ENCODE assay signal across 11 cellular contexts in the genomic region with DNA sequence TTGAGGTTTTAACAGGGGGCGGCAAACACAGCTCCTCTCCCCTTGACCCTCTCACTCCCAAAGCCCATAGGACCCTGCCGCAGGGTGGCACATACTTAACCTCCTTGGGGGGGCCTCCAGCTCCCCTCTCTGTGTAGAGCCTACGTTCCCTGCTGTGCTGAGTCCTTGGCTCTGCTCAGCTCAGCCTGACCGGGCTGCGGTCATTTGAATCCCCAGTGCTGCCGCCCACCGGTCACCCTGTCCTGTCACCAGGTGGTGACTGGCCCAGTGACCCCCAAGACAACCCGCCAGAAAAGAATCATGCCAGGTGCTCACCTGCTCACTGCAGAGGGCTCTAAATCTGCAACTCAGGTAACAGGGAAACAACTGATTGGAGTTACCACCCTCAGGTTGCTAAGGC. TPM values are rescaled to one million over a fixed set of nuclear protein-coding genes. Genes with fewer than 3 reads are reported as not detected.
A peak's percentile ranks its signal among the peaks of the same experiment; 100 is the strongest.
DNase-seq lines count a peak whose midpoint lies in the region; ATAC-seq and TF ChIP-seq lines count a peak whose summit lies in the region.
"Not testable (repeated sequence)": the region's sequence is repeated elsewhere in the genome, so short reads cannot be mapped to it uniquely, and the experiment has no call there.
"Had no signal": no experiment of that assay in that cellular context is flagged by ENCODE, and none has a peak within 500 bp of the region (broad histone marks: within the 10 kb centered on the region; RNA-seq: fewer than 3 reads in every experiment).

No MANE protein-coding gene starts in this region.

- POLR2A ChIA-PET in CD8-positive, alpha-beta memory T cell (lab: Charles Lee), result not testable (repeated sequence)

- not testable (repeated sequence) for H3K9me3 Mint-ChIP-seq in CD8-positive, alpha-beta memory T cell; activated T-helper 2 cell treated with anti-CD3 and anti-CD28 coated beads, Interferon-gamma antibody, Interleukin-2, Interleukin-4, amounts not matched to agents 10 μg/mL and 5 μg/mL and 100 μg/mL, durations not matched to agents 14 hours and 24 hours and 36 hours; chondrocyte (ENCODE audit: low read depth); naive B cell; nephron; progenitor cell of endocrine pancreas (ENCODE audit: low read depth)

- not testable (repeated sequence) for ATAC-seq in T-helper 17 cell; naive B cell (ENCODE audit: low read depth in 2 of 2)

- peak overlapping the region in 1 of 8 donors; percentile 84 for H3K27ac Mint-ChIP-seq in CD8-positive, alpha-beta memory T cell
- not testable (repeated sequence) for H3K27ac Mint-ChIP-seq in T-helper 17 cell; activated T-helper 2 cell treated with anti-CD3 and anti-CD28 coated beads, Interferon-gamma antibody, Interleukin-2, Interleukin-4, amounts not matched to agents 10 μg/mL and 5 μg/mL and 100 μg/mL, durations not matched to agents 14 hours and 24 hours and 36 hours; chondrocyte (ENCODE audit: unreplicated experiment); naive B cell
- H3K27ac Mint-ChIP-seq in nephron, result peak overlapping the region in 2 of 3 experiments; percentile 42 to 75
- H3K27ac Mint-ChIP-seq in progenitor cell of endocrine pancreas, result peak overlapping the region; percentile 59

- H3K4me1 Mint-ChIP-seq in CD8-positive, alpha-beta memory T cell, result peaks cover 14 to 30% (median 16%) of the 10 kb centered on the region in 3 donors
- H3K4me1 Mint-ChIP-seq in T-helper 17 cell, result peaks cover 16% of the 10 kb centered on the region
- H3K4me1 Mint-ChIP-seq in activated T-helper 2 cell treated with anti-CD3 and anti-CD28 coated beads, Interferon-gamma antibody, Interleukin-2, Interleukin-4, amounts not matched to agents 10 μg/mL and 5 μg/mL and 100 μg/mL, durations not matched to agents 14 hours and 24 hours and 36 hours (ENCODE audit: low read depth), result peaks cover 10% of the 10 kb centered on the region
- H3K4me1 Mint-ChIP-seq in chondrocyte (ENCODE audit: low read depth), result peaks cover 15% of the 10 kb centered on the region
- peaks cover 11 to 35% (median 29%) of the 10 kb centered on the region in 3 donors for H3K4me1 Mint-ChIP-seq in naive B cell
- not testable (repeated sequence) for H3K4me1 Mint-ChIP-seq in nephron; progenitor cell of endocrine pancreas (ENCODE audit: low read depth)

- not testable (repeated sequence) for H3K27me3 ChIP-seq in CD8-positive, alpha-beta memory T cell (ENCODE audit: insufficient read depth, low read length, poor library complexity, severe bottlenecking)

- not testable (repeated sequence) for H3K36me3 Mint-ChIP-seq in CD8-positive, alpha-beta memory T cell; T-helper 17 cell (ENCODE audit: low read depth); activated T-helper 2 cell treated with anti-CD3 and anti-CD28 coated beads, Interferon-gamma antibody, Interleukin-2, Interleukin-4, amounts not matched to agents 10 μg/mL and 5 μg/mL and 100 μg/mL, durations not matched to agents 14 hours and 24 hours and 36 hours (ENCODE audit: low read depth); chondrocyte (ENCODE audit: low read depth); naive B cell; nephron (ENCODE audit: low read depth); progenitor cell of endocrine pancreas (ENCODE audit: insufficient read depth)

- not testable (repeated sequence) for H3K27ac ChIP-seq in CD8-positive, alpha-beta memory T cell (ENCODE audit: low read depth, low read length)

- H3K4me1 ChIP-seq in CD8-positive, alpha-beta memory T cell (ENCODE audit: insufficient read depth, low read length), result not testable (repeated sequence)

- not testable (repeated sequence) for H3K27me3 Mint-ChIP-seq in CD8-positive, alpha-beta memory T cell; T-helper 17 cell; chondrocyte (ENCODE audit: low read depth); naive B cell; nephron (ENCODE audit: low read depth); progenitor cell of endocrine pancreas
- peaks cover 11% of the 10 kb centered on the region for H3K27me3 Mint-ChIP-seq in activated T-helper 2 cell treated with anti-CD3 and anti-CD28 coated beads, Interferon-gamma antibody, Interleukin-2, Interleukin-4, amounts not matched to agents 10 μg/mL and 5 μg/mL and 100 μg/mL, durations not matched to agents 14 hours and 24 hours and 36 hours (ENCODE audit: low read depth)

- not testable (repeated sequence) for H3K9me3 ChIP-seq in CD8-positive, alpha-beta memory T cell (ENCODE audit: low read length); T-helper 17 cell (ENCODE audit: control insufficient read depth, low read length, poor library complexity, severe bottlenecking)

- peak overlapping the region in 6 of 7 donors; percentile 40 to 96 (median 67) for H3K4me3 Mint-ChIP-seq in CD8-positive, alpha-beta memory T cell
- H3K4me3 Mint-ChIP-seq in T-helper 17 cell (peak overlapping the region; percentile 60), chondrocyte (ENCODE audit: unreplicated experiment) (peak overlapping the region; percentile 9), naive B cell (peak overlapping the region in 7 of 8 donors; percentile 43 to 93 (median 76)), nephron (peak overlapping the region; percentile 64 to 92 (median 77)), progenitor cell of endocrine pancreas (ENCODE audit: low read depth) (peak overlapping the region; percentile 16)
- peak overlapping the region; percentile 26 for H3K4me3 Mint-ChIP-seq in activated T-helper 2 cell treated with anti-CD3 and anti-CD28 coated beads, Interferon-gamma antibody, Interleukin-2, Interleukin-4, amounts not matched to agents 10 μg/mL and 5 μg/mL and 100 μg/mL, durations not matched to agents 14 hours and 24 hours and 36 hours (ENCODE audit: low read depth)

- H3K4me3 ChIP-seq in CD8-positive, alpha-beta memory T cell (ENCODE audit: low read length), result not testable (repeated sequence)

- not testable (repeated sequence) for TF ChIP-seq CTCF in chondrocyte (IDR thresholded peaks at IDR 0.05); nephron (IDR thresholded peaks at IDR 0.05; ENCODE audit: unreplicated experiment in 3 of 3); progenitor cell of endocrine pancreas (IDR thresholded peaks at IDR 0.05; ENCODE audit: unreplicated experiment)

- DNase-seq in CD8-positive, alpha-beta memory T cell; T-helper 17 cell; activated T-helper 2 cell treated with anti-CD3 and anti-CD28 coated beads, Interferon-gamma antibody, Interleukin-2, Interleukin-4, amounts not matched to agents 10 μg/mL and 5 μg/mL and 100 μg/mL, durations not matched to agents 14 hours and 24 hours and 36 hours (ENCODE audit: low spot score); chondrocyte (ENCODE audit: low spot score); naive B cell; progenitor cell of endocrine pancreas (ENCODE audit: low spot score, unreplicated experiment): not testable (repeated sequence)

- CTCF ChIA-PET in CD8-positive, alpha-beta memory T cell (lab: Charles Lee), result not testable (repeated sequence)

- not testable (repeated sequence) for H3K36me3 ChIP-seq in CD8-positive, alpha-beta memory T cell (ENCODE audit: insufficient read depth, low read length)

- intact Hi-C loops in activated T-helper 2 cell treated with anti-CD3 and anti-CD28 coated beads, Interferon-gamma antibody, Interleukin-2, Interleukin-4, amounts not matched to agents 10 μg/mL and 5 μg/mL and 100 μg/mL, durations not matched to agents 14 hours and 24 hours and 36 hours (cut with micrococcal nuclease), result not testable (repeated sequence)

RNA-seq across cellular contexts. Expression of a gene that starts 12.6 kb away (rescaled TPM):
- 1,000 to 10,000 TPM; 1,293 to 1,300 TPM for total RNA-seq in CD8-positive, alpha-beta memory T cell
- polyA plus RNA-seq in CD8-positive, alpha-beta memory T cell, result not detected
- total RNA-seq in T-helper 17 cell (1,000 to 10,000 TPM; 3,182 to 3,922 TPM), chondrocyte (1,438 to 1,620 TPM (median 1,579 TPM) in 3 replicates), progenitor cell of endocrine pancreas (3,923 and 3,957 TPM in 2 replicates)
- 2,033 and 2,369 TPM in 2 replicates for total RNA-seq in activated T-helper 2 cell treated with anti-CD3 and anti-CD28 coated beads, Interferon-gamma antibody, Interleukin-2, Interleukin-4, amounts not matched to agents 10 μg/mL and 5 μg/mL and 100 μg/mL, durations not matched to agents 14 hours and 24 hours and 36 hours
- 10 to 100 TPM in 4 of 6 donors, not detected in 2; 27.4 to 56.9 (median 45.9) TPM for polyA plus RNA-seq in naive B cell (ENCODE audit: low read depth in 6 of 6)
- total RNA-seq: G401 had no signal
- polyA plus RNA-seq: AG04450, BJ, CD14-positive monocyte had no signal

Comparison
In these comparisons a context has a peak if more than half of its experiments do, and no peak if none do; other contexts are left out.
1. H3K4me3 Mint-ChIP-seq: peak in every context shown above with its lines; median percentile 77 in nephron; 76 in naive B cell; 67 in CD8-positive, alpha-beta memory T cell; 60 in T-helper 17 cell; 26 in activated T-helper 2 cell treated with anti-CD3 and anti-CD28 coated beads, Interferon-gamma antibody, Interleukin-2, Interleukin-4, amounts not matched to agents 10 μg/mL and 5 μg/mL and 100 μg/mL, durations not matched to agents 14 hours and 24 hours and 36 hours; 16 in progenitor cell of endocrine pancreas; 9 in chondrocyte.